Comparison of ENCODE assay signal across 12 cellular contexts in genomic region chr6:105791569-105792318, GRCh38.
DNase-seq lines count a peak whose midpoint lies in the region; ATAC-seq lines count a peak whose summit lies in the region.
"Had no signal": no experiment of that assay in that cellular context is flagged by ENCODE, and none has a peak within 500 bp of the region (broad histone marks: within the 10 kb centered on the region; RNA-seq: fewer than 3 reads in every experiment).

No MANE protein-coding gene starts in this region.

- H3K9ac ChIP-seq in neuronal stem cell (ENCODE audit: low read depth, low read length, poor library complexity) = no peak overlapping the region

- H4K8ac ChIP-seq in neuronal stem cell (ENCODE audit: low read depth, low read length) = no peak overlapping the region

- no peak overlapping the region for H2BK120ac ChIP-seq in neuronal stem cell (ENCODE audit: low read depth, low read length)

- H2BK12ac ChIP-seq in neuronal stem cell (ENCODE audit: low read length) = no peak overlapping the region

- H3K27ac ChIP-seq in neuronal stem cell (replicated peaks; ENCODE audit: low read length) = no peak overlapping the region
- H3K27ac ChIP-seq: body of pancreas had no signal

- no CpG with 5 or more reads among the region's 5 CpGs for WGBS in neuronal stem cell (ENCODE audit: extremely low coverage in 2 of 2, insufficient read length in 2 of 2, insufficient replicate concordance in 1 of 2), 2 donors

- peaks cover 7% of the 10 kb centered on the region for H3K9me3 Mint-ChIP-seq in activated T-helper 1 cell treated with anti-CD3 and anti-CD28 coated beads, Interleukin-12 subunit alpha, Interleukin-12 subunit beta, Interleukin-2, Interleukin-4 antibody, amounts not matched to agents 30 ng/mL and 10 ng/mL and 1 ng/mL, durations not matched to agents 14 hours and 24 hours and 36 hours
- H3K9me3 Mint-ChIP-seq: GM23338; stimulated activated naive CD8-positive, alpha-beta T cell treated with anti-CD3 and anti-CD28 coated beads, Interleukin-15, Interleukin-2, amounts not matched to agents 100 ng/mL and 50 ng/mL, for 24 hours had no signal

- no peaks in the 10 kb centered on the region for H3K9me3 ChIP-seq in neuronal stem cell (replicated peaks in 1 of 2; ENCODE audit: control insufficient read depth in 2 of 2, insufficient read depth in 1 of 2, low read depth in 1 of 2, low read length in 2 of 2)
- H3K9me3 ChIP-seq: body of pancreas had no signal

- intact Hi-C loops in activated T-helper 1 cell treated with anti-CD3 and anti-CD28 coated beads, Interleukin-12 subunit alpha, Interleukin-12 subunit beta, Interleukin-2, Interleukin-4 antibody, amounts not matched to agents 30 ng/mL and 10 ng/mL and 1 ng/mL, durations not matched to agents 14 hours and 24 hours and 36 hours (cut with micrococcal nuclease) = loop anchor here (1.0 to 10.0 kb wide), 7 partner anchors 9 to 733 kb away; no protein-coding TSS in a partner anchor

- no peak overlapping the region for H2BK5ac ChIP-seq in neuronal stem cell (ENCODE audit: low read length)

- peaks cover 0 to 2% of the 10 kb centered on the region in 2 donors for H3K4me1 ChIP-seq in neuronal stem cell (ENCODE audit: control insufficient read depth in 2 of 2, insufficient read depth in 1 of 2, low read depth in 1 of 2, low read length in 2 of 2)

- peak overlapping the region; percentile 30 for H3K4me3 Mint-ChIP-seq in activated T-helper 1 cell treated with anti-CD3 and anti-CD28 coated beads, Interleukin-12 subunit alpha, Interleukin-12 subunit beta, Interleukin-2, Interleukin-4 antibody, amounts not matched to agents 30 ng/mL and 10 ng/mL and 1 ng/mL, durations not matched to agents 14 hours and 24 hours and 36 hours
- H3K4me3 Mint-ChIP-seq: GM23338; stimulated activated naive CD8-positive, alpha-beta T cell treated with anti-CD3 and anti-CD28 coated beads, Interleukin-15, Interleukin-2, amounts not matched to agents 100 ng/mL and 50 ng/mL, for 24 hours had no signal

- no peak for DNase-seq in activated T-helper 1 cell treated with anti-CD3 and anti-CD28 coated beads, Interleukin-12 subunit alpha, Interleukin-12 subunit beta, Interleukin-2, Interleukin-4 antibody, amounts not matched to agents 30 ng/mL and 10 ng/mL and 1 ng/mL, durations not matched to agents 14 hours and 24 hours and 36 hours (ENCODE audit: low spot score)
- DNase-seq in 8988T (no peak), COR-L47 (lab: John Stamatoyannopoulos, UW) (no peak), NCI-H82 (lab: John Stamatoyannopoulos, UW) (no peak), neuronal stem cell (ENCODE audit: low spot score) (no peak)
- DNase-seq: body of pancreas, DMS53 had no signal

- H3K4ac ChIP-seq in neuronal stem cell (ENCODE audit: low read length) = no peak overlapping the region

- peaks cover 86% of the 10 kb centered on the region for H3K4me1 Mint-ChIP-seq in activated T-helper 1 cell treated with anti-CD3 and anti-CD28 coated beads, Interleukin-12 subunit alpha, Interleukin-12 subunit beta, Interleukin-2, Interleukin-4 antibody, amounts not matched to agents 30 ng/mL and 10 ng/mL and 1 ng/mL, durations not matched to agents 14 hours and 24 hours and 36 hours (ENCODE audit: low read depth)

- H3K14ac ChIP-seq in neuronal stem cell (ENCODE audit: low read length) = no peak overlapping the region

- no peaks in the 10 kb centered on the region for H3K27me3 Mint-ChIP-seq in activated T-helper 1 cell treated with anti-CD3 and anti-CD28 coated beads, Interleukin-12 subunit alpha, Interleukin-12 subunit beta, Interleukin-2, Interleukin-4 antibody, amounts not matched to agents 30 ng/mL and 10 ng/mL and 1 ng/mL, durations not matched to agents 14 hours and 24 hours and 36 hours (ENCODE audit: insufficient read depth)
- H3K27me3 Mint-ChIP-seq: stimulated activated naive CD8-positive, alpha-beta T cell treated with anti-CD3 and anti-CD28 coated beads, Interleukin-15, Interleukin-2, amounts not matched to agents 100 ng/mL and 50 ng/mL, for 24 hours had no signal

- no peaks in the 10 kb centered on the region for H3K27me3 ChIP-seq in neuronal stem cell (ENCODE audit: control insufficient read depth in 3 of 3, insufficient read depth in 3 of 3, low read depth in 1 of 3, low read length in 3 of 3)
- H3K27me3 ChIP-seq: body of pancreas had no signal

- no peak overlapping the region for H3K23ac ChIP-seq in neuronal stem cell (ENCODE audit: low read depth, low read length, poor library complexity)

- peak overlapping the region; percentile 77 for H3K27ac Mint-ChIP-seq in activated T-helper 1 cell treated with anti-CD3 and anti-CD28 coated beads, Interleukin-12 subunit alpha, Interleukin-12 subunit beta, Interleukin-2, Interleukin-4 antibody, amounts not matched to agents 30 ng/mL and 10 ng/mL and 1 ng/mL, durations not matched to agents 14 hours and 24 hours and 36 hours
- H3K27ac Mint-ChIP-seq: GM23338; stimulated activated naive CD8-positive, alpha-beta T cell treated with anti-CD3 and anti-CD28 coated beads, Interleukin-15, Interleukin-2, amounts not matched to agents 100 ng/mL and 50 ng/mL, for 24 hours had no signal

- peak; percentile 31 for ATAC-seq in GM19043 (IDR thresholded peaks at IDR 0.05; ENCODE audit: low read depth, unreplicated experiment)
- peak; percentile 37 for ATAC-seq in HG02981 (IDR thresholded peaks at IDR 0.05; ENCODE audit: unreplicated experiment)
- ATAC-seq: body of pancreas, GM23338 had no signal

- H2AFZ ChIP-seq in neuronal stem cell (ENCODE audit: low read length) = no peak overlapping the region
- H2AFZ ChIP-seq: GM23338 had no signal

- H3K36me3 Mint-ChIP-seq in activated T-helper 1 cell treated with anti-CD3 and anti-CD28 coated beads, Interleukin-12 subunit alpha, Interleukin-12 subunit beta, Interleukin-2, Interleukin-4 antibody, amounts not matched to agents 30 ng/mL and 10 ng/mL and 1 ng/mL, durations not matched to agents 14 hours and 24 hours and 36 hours (ENCODE audit: low read depth) = peaks cover 4% of the 10 kb centered on the region

- no peak overlapping the region for H3K18ac ChIP-seq in neuronal stem cell (ENCODE audit: low read length)

- H3K4me3 ChIP-seq in GM08714 (ENCODE audit: low read length) (peak overlapping the region; percentile 6; the same call in 1 of the 2 replicates), neuronal stem cell (ENCODE audit: low read length in 2 of 2) (no peak overlapping the region)
- H3K4me3 ChIP-seq: body of pancreas, GM23338 had no signal

- no peak overlapping the region for H2AK5ac ChIP-seq in neuronal stem cell (ENCODE audit: low read depth, low read length)

- H3K4me2 ChIP-seq in neuronal stem cell (ENCODE audit: insufficient read depth, low read length, poor library complexity, severe bottlenecking) = no peak overlapping the region
- H3K4me2 ChIP-seq: GM23338 had no signal

- no peak overlapping the region for H4K91ac ChIP-seq in neuronal stem cell (ENCODE audit: low read depth, low read length, poor library complexity)

- no peak overlapping the region for H2BK15ac ChIP-seq in neuronal stem cell (ENCODE audit: low read length)

- no peaks in the 10 kb centered on the region for H3K79me1 ChIP-seq in neuronal stem cell (ENCODE audit: low read depth, low read length)

- H3K36me3 ChIP-seq in neuronal stem cell (replicated peaks in 1 of 2; ENCODE audit: control insufficient read depth in 2 of 2, insufficient read depth in 2 of 2, low read length in 2 of 2) = no peaks in the 10 kb centered on the region
